In the genomic region with DNA sequence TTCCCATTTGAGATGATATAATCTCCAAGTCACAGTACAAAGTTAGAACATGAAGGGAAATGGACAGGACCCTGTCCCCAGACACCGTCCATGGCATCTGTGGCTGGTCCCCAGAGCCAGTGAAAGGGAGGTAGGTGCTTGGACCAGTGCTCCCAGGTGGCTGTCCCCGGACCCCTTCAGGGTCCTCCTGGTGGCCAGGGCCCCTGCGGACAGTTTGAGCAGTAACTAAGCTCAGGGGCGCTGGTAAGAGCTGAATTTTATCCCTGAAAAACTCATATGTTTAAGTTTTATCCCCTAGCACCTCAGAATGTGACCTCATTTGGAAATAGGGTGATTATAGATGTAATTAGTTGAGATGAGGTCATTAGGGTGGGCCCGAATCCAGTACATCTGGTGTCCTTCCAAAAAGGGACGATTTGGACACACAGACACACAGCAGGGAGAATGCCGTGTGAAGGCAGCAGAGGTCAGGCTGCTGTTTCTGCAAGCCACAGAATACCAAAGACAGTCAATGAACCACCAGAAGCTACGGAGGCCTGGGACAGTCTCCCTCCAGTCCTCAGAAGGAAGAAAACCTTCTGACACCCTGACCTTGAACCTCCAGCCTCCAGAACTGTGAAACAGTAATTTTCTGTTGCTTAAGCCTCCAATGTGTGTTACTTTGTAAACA, we compare ENCODE assay signal across 20 cellular contexts.
DNase-seq lines count a peak whose midpoint lies in the region; ATAC-seq and TF ChIP-seq lines count a peak whose summit lies in the region.
"Had no signal": no experiment of that assay in that cellular context is flagged by ENCODE, and none has a peak within 500 bp of the region (broad histone marks: within the 10 kb centered on the region; RNA-seq: fewer than 3 reads in every experiment).

No MANE protein-coding gene starts in this region.

- peak overlapping the region; percentile 47; the same call in 1 of the 2 replicates for H2AFZ ChIP-seq in GM23338
- H2AFZ ChIP-seq in neuronal stem cell (ENCODE audit: low read length) = peak overlapping the region; percentile 3

- H4K20me1 ChIP-seq in GM23338 (replicated peaks; ENCODE audit: insufficient read depth) = no peaks in the 10 kb centered on the region

- no peak for ATAC-seq in GM23338
- ATAC-seq in HG02678 (IDR thresholded peaks at IDR 0.05; ENCODE audit: unreplicated experiment) = no peak
- no peak for ATAC-seq in HG02970 (IDR thresholded peaks at IDR 0.05; ENCODE audit: low FRiP score, unreplicated experiment)

- WGBS in endodermal cell (ENCODE audit: insufficient coverage in 1 of 2, insufficient read length in 1 of 2), 2 experiments = 92 to 97% methylated on average over 4 to 8 of the region's 8 CpGs
- WGBS in neuronal stem cell (ENCODE audit: extremely low coverage in 2 of 2, insufficient read length in 2 of 2, insufficient replicate concordance in 1 of 2), 2 donors = no CpG with 5 or more reads among the region's 8 CpGs

- H3K9me3 ChIP-seq in endodermal cell (ENCODE audit: control insufficient read depth, low read length) (no peaks in the 10 kb centered on the region), neuronal stem cell (replicated peaks in 1 of 2; ENCODE audit: control insufficient read depth in 2 of 2, insufficient read depth in 1 of 2, low read depth in 1 of 2, low read length in 2 of 2) (no peaks in the 10 kb centered on the region)
- H3K9me3 ChIP-seq: HAP-1, Peyer's patch, SJSA1 had no signal

- no peaks in the 10 kb centered on the region for H3K79me2 ChIP-seq in GM23338 (replicated peaks; ENCODE audit: insufficient read depth)

- no peak overlapping the region for H3K9ac ChIP-seq in endodermal cell (ENCODE audit: extremely low read depth, low read length, poor library complexity, severe bottlenecking)
- H3K9ac ChIP-seq in neuronal stem cell (ENCODE audit: low read depth, low read length, poor library complexity) = no peak overlapping the region

- H2BK12ac ChIP-seq in neuronal stem cell (ENCODE audit: low read length) = no peak overlapping the region

- no peak overlapping the region for H3K4me2 ChIP-seq in GM23338
- no peak overlapping the region for H3K4me2 ChIP-seq in neuronal stem cell (ENCODE audit: insufficient read depth, low read length, poor library complexity, severe bottlenecking)

- H4K91ac ChIP-seq in neuronal stem cell (ENCODE audit: low read depth, low read length, poor library complexity) = no peak overlapping the region

- H3K23ac ChIP-seq in neuronal stem cell (ENCODE audit: low read depth, low read length, poor library complexity) = no peak overlapping the region

- H3K27ac Mint-ChIP-seq in GM23338 (no peak overlapping the region), endodermal cell (no peak overlapping the region)
- H3K27ac Mint-ChIP-seq: B cell; CD14-positive monocyte; T-helper 1 cell treated with Interleukin-12 subunit alpha and Interleukin-12 subunit beta and Interleukin-4 antibody, amounts not matched to agents 30 μg/mL and 1 μg/mL, for 36 hours had no signal

- DNase-seq in NCI-H82 (lab: John Stamatoyannopoulos, UW) (peak; percentile 41), NCI-H82 treated with DMSO at 0.1 percent for 48 hours (lab: John Stamatoyannopoulos, UW; ENCODE audit: unreplicated experiment) (no peak), GM23338 (ENCODE audit: low spot score) (no peak), endodermal cell (peak; percentile 26), neuronal stem cell (ENCODE audit: low spot score) (no peak)
- DNase-seq in stimulated activated naive CD4-positive, alpha-beta T cell (lab: John Stamatoyannopoulos, UW) = no peak
- DNase-seq: 8988T, GF-D8, Kasumi-1, NCI-H1048, NCI-H1417 treated with DMSO at 0.1 percent for 48 hours, NCI-H187, Peyer's patch had no signal

- no peak overlapping the region for H3K18ac ChIP-seq in neuronal stem cell (ENCODE audit: low read length)

- H3K27me3 Mint-ChIP-seq in GM23338 (ENCODE audit: insufficient read depth, low read depth, poor library complexity) (peaks cover 6% of the 10 kb centered on the region), endodermal cell (ENCODE audit: insufficient read depth) (no peaks in the 10 kb centered on the region)
- H3K27me3 Mint-ChIP-seq: B cell had no signal

- no peaks in the 10 kb centered on the region for H3K79me1 ChIP-seq in neuronal stem cell (ENCODE audit: low read depth, low read length)

- H3K4ac ChIP-seq in neuronal stem cell (ENCODE audit: low read length) = no peak overlapping the region

- H3K27me3 ChIP-seq in GM23338 (ENCODE audit: insufficient read depth) (no peaks in the 10 kb centered on the region), endodermal cell (ENCODE audit: control insufficient read depth, insufficient read depth, low read length, poor library complexity, severe bottlenecking) (no peaks in the 10 kb centered on the region), neuronal stem cell (ENCODE audit: control insufficient read depth in 3 of 3, insufficient read depth in 3 of 3, low read depth in 1 of 3, low read length in 3 of 3) (no peaks in the 10 kb centered on the region)
- H3K27me3 ChIP-seq: Peyer's patch had no signal

- no peak overlapping the region for H2BK15ac ChIP-seq in neuronal stem cell (ENCODE audit: low read length)

- H3K14ac ChIP-seq in neuronal stem cell (ENCODE audit: low read length) = no peak overlapping the region

- H3K27ac ChIP-seq in GM23338 (ENCODE audit: low read depth) (no peak overlapping the region), endodermal cell (ENCODE audit: low read depth, low read length) (no peak overlapping the region), neuronal stem cell (replicated peaks; ENCODE audit: low read length) (no peak overlapping the region)
- H3K27ac ChIP-seq: Peyer's patch, SJSA1 had no signal

- H2BK120ac ChIP-seq in neuronal stem cell (ENCODE audit: low read depth, low read length) = no peak overlapping the region

- H3K9me3 Mint-ChIP-seq in GM23338 = peaks cover 20% of the 10 kb centered on the region
- H3K9me3 Mint-ChIP-seq in endodermal cell = peaks cover 22% of the 10 kb centered on the region

- peaks cover 8% of the 10 kb centered on the region for H3K9me2 ChIP-seq in GM23338 (ENCODE audit: insufficient read depth)

- peaks cover 5% of the 10 kb centered on the region; the same call in 2 of the 3 replicates for H3K4me1 Mint-ChIP-seq in GM23338
- H3K4me1 Mint-ChIP-seq in endodermal cell = no peaks in the 10 kb centered on the region
- H3K4me1 Mint-ChIP-seq: B cell, CD14-positive monocyte had no signal

- H3K4me1 ChIP-seq in GM23338 (ENCODE audit: insufficient read depth) (no peaks in the 10 kb centered on the region; the same call in 1 of the 2 replicates), endodermal cell (ENCODE audit: control insufficient read depth, insufficient read depth, low read length) (no peaks in the 10 kb centered on the region), neuronal stem cell (ENCODE audit: control insufficient read depth in 2 of 2, insufficient read depth in 1 of 2, low read depth in 1 of 2, low read length in 2 of 2) (peaks cover 0 to 1% of the 10 kb centered on the region in 2 donors)
- H3K4me1 ChIP-seq: HAP-1, Peyer's patch, SJSA1 had no signal

- TF ChIP-seq CTCF in GM23338 (conservative IDR thresholded peaks at IDR 0.05; ENCODE audit: low read depth in 2 of 2) (no peak), endodermal cell (conservative IDR thresholded peaks at IDR 0.05) (no peak)

- no peaks in the 10 kb centered on the region for H3F3A ChIP-seq in GM23338 (replicated peaks; ENCODE audit: low read depth)

- H3K36me3 Mint-ChIP-seq in GM23338 (ENCODE audit: low read depth) = peaks cover 19% of the 10 kb centered on the region; the same call in 2 of the 3 replicates
- peaks cover 7% of the 10 kb centered on the region for H3K36me3 Mint-ChIP-seq in endodermal cell (ENCODE audit: low read depth)
- H3K36me3 Mint-ChIP-seq: CD14-positive monocyte had no signal

- H3K4me3 Mint-ChIP-seq in GM23338 (no peak overlapping the region), endodermal cell (no peak overlapping the region)
- H3K4me3 Mint-ChIP-seq: B cell; CD14-positive monocyte; T-helper 1 cell treated with Interleukin-12 subunit alpha and Interleukin-12 subunit beta and Interleukin-4 antibody, amounts not matched to agents 30 μg/mL and 1 μg/mL, for 36 hours had no signal

- H2BK5ac ChIP-seq in neuronal stem cell (ENCODE audit: low read length) = no peak overlapping the region

- no peak overlapping the region for H3K4me3 ChIP-seq in GM23338
- H3K4me3 ChIP-seq in endodermal cell (ENCODE audit: low read length) = no peak overlapping the region
- H3K4me3 ChIP-seq in neuronal stem cell (ENCODE audit: low read length in 2 of 2) = no peak overlapping the region
- H3K4me3 ChIP-seq: HAP-1, Peyer's patch, SJSA1 had no signal

- H4K8ac ChIP-seq in neuronal stem cell (ENCODE audit: low read depth, low read length) = no peak overlapping the region

- H2AK5ac ChIP-seq in neuronal stem cell (ENCODE audit: low read depth, low read length) = no peak overlapping the region

- no peaks in the 10 kb centered on the region for H3K36me3 ChIP-seq in GM23338 (ENCODE audit: insufficient read depth)
- no peaks in the 10 kb centered on the region for H3K36me3 ChIP-seq in endodermal cell (ENCODE audit: control insufficient read depth, insufficient read depth, low read length)
- no peaks in the 10 kb centered on the region for H3K36me3 ChIP-seq in neuronal stem cell (replicated peaks in 1 of 2; ENCODE audit: control insufficient read depth in 2 of 2, insufficient read depth in 2 of 2, low read length in 2 of 2)
- H3K36me3 ChIP-seq: HAP-1, Peyer's patch, SJSA1 had no signal

TF ChIP-seq in GM23338, 12 proteins besides CTCF, POLR2A, EP300 and RAD21 (continues in another document):
- no peak for TF ChIP-seq ZNF331 (CRISPR knock-in tag; IDR thresholded peaks at IDR 0.05; ENCODE audit: low read depth)

Comparison
In these comparisons a context has a peak if more than half of its experiments do, and no peak if none do; other contexts are left out.
1. DNase-seq: peak in NCI-H82 (single experiment) and endodermal cell (single experiment); none in NCI-H82 treated with DMSO at 0.1 percent for 48 hours (single experiment), GM23338 (single experiment), neuronal stem cell (single experiment) and stimulated activated naive CD4-positive, alpha-beta T cell (0 of 6).